In genomic region chr7:1765336-1765735, GRCh38 we compare ENCODE assay signal across 33 cellular contexts.
"Had no signal": no experiment of that assay in that cellular context is flagged by ENCODE, and none has a peak within 500 bp of the region (broad histone marks: within the 10 kb centered on the region; RNA-seq: fewer than 3 reads in every experiment).

No MANE protein-coding gene starts in this region.

- DNase-seq: activated B cell treated with CpG ODN at 0.5 μM for 24 hours; activated CD4-positive, alpha-beta T cell treated with anti-CD3 and anti-CD28 coated beads for 48 hours; activated CD4-positive, alpha-beta T cell treated with anti-CD3 and anti-CD28 coated beads, Interleukin-2, amount 50 U/mL, for 1 hour; activated CD4-positive, alpha-beta T cell treated with anti-CD3 and anti-CD28 coated beads, Interleukin-2, amount 50 U/mL, for 48 hours; activated CD8-positive, alpha-beta T cell treated with anti-CD3 and anti-CD28 coated beads for 36 hours; activated effector memory CD4-positive, alpha-beta T cell treated with anti-CD3 and anti-CD28 coated beads, Interleukin-2, amount 50 U/mL, for 16 hours; activated naive CD4-positive, alpha-beta T cell treated with anti-CD3 and anti-CD28 coated beads for 36 hours; activated naive CD8-positive, alpha-beta T cell treated with anti-CD3 and anti-CD28 coated beads for 36 hours; activated naive CD8-positive, alpha-beta T cell treated with anti-CD3 and anti-CD28 coated beads, Interleukin-2, amount 50 U/mL, for 24 hours; activated T-cell treated with anti-CD3 and anti-CD28 coated beads, Interleukin-2, amount 50 U/mL, for 4 hours; adrenal gland; cortex of kidney; dermis blood vessel endothelial cell; effector CD4-positive, alpha-beta T cell; esophagus squamous epithelium; foreskin melanocyte; T-helper 1 cell; T-helper 17 cell; T1000; WERI-Rb-1 had no signal

- FAIRE-seq: endometrium, endothelial cell of umbilical vein had no signal

- ATAC-seq: activated CD4-positive, CD25-positive, alpha-beta regulatory T cell treated with anti-CD3 and anti-CD28 coated beads, Interleukin-2, amount 50 U/mL, for 24 hours; activated CD8-positive, alpha-beta T cell treated with anti-CD3 and anti-CD28 coated beads for 36 hours; activated naive CD8-positive, alpha-beta T cell treated with anti-CD3 and anti-CD28 coated beads, Interleukin-2, amount 50 U/mL, for 24 hours; activated T-cell treated with anti-CD3 and anti-CD28 coated beads, Interleukin-2, amount 50 U/mL, for 4 hours; activated T-helper 17 cell treated with anti-CD3 and anti-CD28 coated beads, Interleukin-2, amount 50 U/mL, for 72 hours; gastroesophageal sphincter; T-helper 17 cell had no signal

- H3K4me3 ChIP-seq: adrenal gland, ascending aorta, breast epithelium, cardiac muscle cell, esophagus squamous epithelium, gastroesophageal sphincter had no signal

- H3K4me1 Mint-ChIP-seq: activated B cell treated with CpG ODN at 0.5 μM for 24 hours; activated naive CD4-positive, alpha-beta T cell treated with anti-CD3 and anti-CD28 coated beads, Interleukin-2, amount 50 U/mL, for 24 hours; activated naive CD8-positive, alpha-beta T cell treated with anti-CD3 and anti-CD28 coated beads for 36 hours; activated naive CD8-positive, alpha-beta T cell treated with anti-CD3 and anti-CD28 coated beads, Interleukin-2, amount 50 U/mL, for 24 hours; activated T-helper 17 cell treated with anti-CD3 and anti-CD28 coated beads, Interleukin-2, amount 50 U/mL, for 72 hours; central memory CD8-positive, alpha-beta T cell; T-helper 17 cell had no signal

- H3K27ac Mint-ChIP-seq: activated B cell treated with CpG ODN at 0.5 μM for 24 hours; activated CD8-positive, alpha-beta T cell treated with anti-CD3 and anti-CD28 coated beads for 36 hours; activated naive CD4-positive, alpha-beta T cell treated with anti-CD3 and anti-CD28 coated beads for 36 hours; activated naive CD4-positive, alpha-beta T cell treated with anti-CD3 and anti-CD28 coated beads, Interleukin-2, amount 50 U/mL, for 24 hours; activated naive CD8-positive, alpha-beta T cell treated with anti-CD3 and anti-CD28 coated beads for 36 hours; activated naive CD8-positive, alpha-beta T cell treated with anti-CD3 and anti-CD28 coated beads, Interleukin-2, amount 50 U/mL, for 24 hours; activated T-helper 17 cell treated with anti-CD3 and anti-CD28 coated beads, Interleukin-2, amount 50 U/mL, for 72 hours; brain; T-helper 17 cell; T-helper 2 cell treated with Interferon-gamma antibody and Interleukin-4, amounts not matched to agents 5 μg/mL and 100 μg/mL, for 36 hours had no signal

- H3K4me1 ChIP-seq: adrenal gland, ascending aorta, breast epithelium, esophagus squamous epithelium, gastroesophageal sphincter had no signal

- H3K27me3 ChIP-seq: adrenal gland, ascending aorta, breast epithelium, cardiac muscle cell had no signal

- H3K9me3 Mint-ChIP-seq: activated B cell treated with CpG ODN at 0.5 μM for 24 hours; activated naive CD8-positive, alpha-beta T cell treated with anti-CD3 and anti-CD28 coated beads, Interleukin-2, amount 50 U/mL, for 24 hours; activated T-cell treated with anti-CD3 and anti-CD28 coated beads, Interleukin-2, amount 50 U/mL, for 4 hours; central memory CD8-positive, alpha-beta T cell had no signal

- H3K27me3 Mint-ChIP-seq: activated naive CD4-positive, alpha-beta T cell treated with anti-CD3 and anti-CD28 coated beads, Interleukin-2, amount 50 U/mL, for 24 hours; activated naive CD8-positive, alpha-beta T cell treated with anti-CD3 and anti-CD28 coated beads for 36 hours; activated naive CD8-positive, alpha-beta T cell treated with anti-CD3 and anti-CD28 coated beads, Interleukin-2, amount 50 U/mL, for 24 hours; activated T-helper 17 cell treated with anti-CD3 and anti-CD28 coated beads, Interleukin-2, amount 50 U/mL, for 72 hours; central memory CD8-positive, alpha-beta T cell had no signal

- H3K36me3 Mint-ChIP-seq: activated naive CD4-positive, alpha-beta T cell treated with anti-CD3 and anti-CD28 coated beads, Interleukin-2, amount 50 U/mL, for 24 hours; activated naive CD8-positive, alpha-beta T cell treated with anti-CD3 and anti-CD28 coated beads for 36 hours; brain had no signal

- H3K36me3 ChIP-seq: adrenal gland, ascending aorta, breast epithelium, cardiac muscle cell, esophagus squamous epithelium, gastroesophageal sphincter, WERI-Rb-1 had no signal

- H3K4me3 Mint-ChIP-seq: activated B cell treated with CpG ODN at 0.5 μM for 24 hours; activated CD8-positive, alpha-beta T cell treated with anti-CD3 and anti-CD28 coated beads for 36 hours; activated naive CD4-positive, alpha-beta T cell treated with anti-CD3 and anti-CD28 coated beads for 36 hours; activated naive CD4-positive, alpha-beta T cell treated with anti-CD3 and anti-CD28 coated beads, Interleukin-2, amount 50 U/mL, for 24 hours; activated naive CD8-positive, alpha-beta T cell treated with anti-CD3 and anti-CD28 coated beads for 36 hours; activated naive CD8-positive, alpha-beta T cell treated with anti-CD3 and anti-CD28 coated beads, Interleukin-2, amount 50 U/mL, for 24 hours; activated T-cell treated with anti-CD3 and anti-CD28 coated beads, Interleukin-2, amount 50 U/mL, for 4 hours; activated T-helper 17 cell treated with anti-CD3 and anti-CD28 coated beads, Interleukin-2, amount 50 U/mL, for 72 hours; brain; central memory CD8-positive, alpha-beta T cell; T-helper 17 cell; T-helper 2 cell treated with Interferon-gamma antibody and Interleukin-4, amounts not matched to agents 5 μg/mL and 100 μg/mL, for 36 hours had no signal

- H3K9me3 ChIP-seq: adrenal gland had no signal

- H3K27ac ChIP-seq: adrenal gland, ascending aorta, breast epithelium, cardiac muscle cell, epithelial cell of prostate, esophagus squamous epithelium, gastroesophageal sphincter, WERI-Rb-1 had no signal
